Comparison of ENCODE assay signal across 22 cellular contexts in the genomic region with DNA sequence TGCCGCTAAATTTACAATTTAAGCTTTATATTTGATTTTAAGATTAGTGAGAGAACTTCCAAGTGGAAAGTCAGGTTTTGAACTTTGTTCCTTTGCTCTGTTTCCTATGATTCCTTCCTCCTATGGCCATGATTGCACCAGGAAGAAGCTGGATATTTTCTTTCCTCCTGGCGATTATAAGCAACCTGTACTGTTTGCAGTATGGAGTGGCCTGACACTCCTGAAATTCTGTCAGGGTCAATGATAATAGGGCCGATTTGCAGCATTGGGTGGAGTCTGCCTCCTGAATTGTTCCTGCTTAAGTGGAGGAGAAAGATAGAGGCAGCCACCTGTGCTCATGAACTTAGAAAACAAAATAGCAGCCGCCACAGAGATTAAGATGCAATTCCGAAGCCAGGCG. TPM values are rescaled to one million over a fixed set of nuclear protein-coding genes. Genes with fewer than 3 reads are reported as not detected.
A peak's percentile ranks its signal among the peaks of the same experiment; 100 is the strongest.
DNase-seq lines count a peak whose midpoint lies in the region; ATAC-seq, FAIRE-seq and TF ChIP-seq lines count a peak whose summit lies in the region.
"Had no signal": no experiment of that assay in that cellular context is flagged by ENCODE, and none has a peak within 500 bp of the region (broad histone marks: within the 10 kb centered on the region; RNA-seq: fewer than 3 reads in every experiment).

No MANE protein-coding gene starts in this region.

- FAIRE-seq in pancreas (lab: Jason Lieb, UNC) = no peak
- FAIRE-seq: D721Med, H54 had no signal

- ATAC-seq in pancreas = peak; percentile 36 to 57 (median 40)
- ATAC-seq in GM21529 (IDR thresholded peaks at IDR 0.05; ENCODE audit: unreplicated experiment) = no peak
- ATAC-seq: Panc1 had no signal

- H3K27ac Mint-ChIP-seq in Caco-2 (ENCODE audit: unreplicated experiment) = no peak overlapping the region

- peak overlapping the region; percentile 79 for H3K27ac ChIP-seq in colonic mucosa
- peak overlapping the region in 2 of 4 donors; percentile 66 to 70 for H3K27ac ChIP-seq in pancreas
- H3K27ac ChIP-seq: BLaER1, HL-60 had no signal

- DNase-seq in NCI-H2227 (lab: John Stamatoyannopoulos, UW; ENCODE audit: unreplicated experiment) = peak; percentile 55
- peak; percentile 7 for DNase-seq in NCI-H748 treated with DMSO at 0.1 percent for 48 hours (lab: John Stamatoyannopoulos, UW)
- peak; percentile 68 for DNase-seq in colonic mucosa
- peak in 1 of 6 donors; percentile 33 for DNase-seq in pancreas
- DNase-seq in activated CD8-positive, alpha-beta memory T cell treated with anti-CD3 and anti-CD28 coated beads, Interleukin-2, amount 50 U/mL, for 48 hours = no peak
- no peak for DNase-seq in Caco-2
- DNase-seq: CD4-positive, CD25-positive, alpha-beta regulatory T cell; NCI-H1092; NCI-H1417 treated with DMSO at 0.1 percent for 48 hours; NCI-H187; NCI-H2107; NCI-H446 treated with DMSO at 0.1 percent for 48 hours; NCI-H526 treated with DMSO at 0.1 percent for 48 hours; SK-N-SH; SW 1271 had no signal

- BruUV-seq in Caco-2 (replicated peaks; lab: Mats Ljungman, UMichigan) = no TSS peak

- H3K4me1 Mint-ChIP-seq in Caco-2 (ENCODE audit: low read depth, unreplicated experiment) = no peaks in the 10 kb centered on the region
- H3K4me1 Mint-ChIP-seq: CD4-positive, CD25-positive, alpha-beta regulatory T cell had no signal

- CTCF ChIA-PET in Caco-2 (lab: Charles Lee) = interaction anchor here (0.7 kb wide), 1 partner anchor 30 kb away, joined by 3 read pairs; no protein-coding TSS in a partner anchor

- no peak overlapping the region for H3K9ac ChIP-seq in colonic mucosa (ENCODE audit: low read depth in 2 of 2, low read length in 2 of 2)
- H3K9ac ChIP-seq: BLaER1, SK-N-SH had no signal

- 33 to 35% methylated on average over 6 of the region's 6 CpGs for WGBS in pancreas, 2 donors

- H3K36me3 ChIP-seq in colonic mucosa (no peaks in the 10 kb centered on the region), pancreas (no peaks in the 10 kb centered on the region), Caco-2 (ENCODE audit: control insufficient read depth, insufficient read depth, low read length) (no peaks in the 10 kb centered on the region)
- H3K36me3 ChIP-seq: BLaER1 had no signal

- no peaks in the 10 kb centered on the region for H3K9me3 Mint-ChIP-seq in Caco-2 (ENCODE audit: unreplicated experiment)

- H3K4me3 Mint-ChIP-seq in Caco-2 (ENCODE audit: unreplicated experiment) = no peak overlapping the region
- H3K4me3 Mint-ChIP-seq: CD4-positive, CD25-positive, alpha-beta regulatory T cell had no signal

- H3K4me1 ChIP-seq in colonic mucosa (no peaks in the 10 kb centered on the region), pancreas (peaks cover 12 to 43% (median 23%) of the 10 kb centered on the region in 3 donors), Caco-2 (no peaks in the 10 kb centered on the region)
- H3K4me1 ChIP-seq: BLaER1 had no signal

- no peaks in the 10 kb centered on the region for H3K27me3 Mint-ChIP-seq in Caco-2 (ENCODE audit: insufficient read depth, unreplicated experiment)
- H3K27me3 Mint-ChIP-seq: CD4-positive, CD25-positive, alpha-beta regulatory T cell had no signal

- no peaks in the 10 kb centered on the region for H3K36me3 Mint-ChIP-seq in Caco-2 (ENCODE audit: insufficient read depth, unreplicated experiment)
- H3K36me3 Mint-ChIP-seq: CD4-positive, CD25-positive, alpha-beta regulatory T cell had no signal

- intact Hi-C loops in colonic mucosa (cut with DNase I) = no loop called here
- intact Hi-C loops in pancreas (cut with DNase I) = no loop called here
- intact Hi-C loops in Caco-2 (cut with micrococcal nuclease; ENCODE audit: unreplicated experiment) = no loop called here

- no peak for TF ChIP-seq CTCF in colonic mucosa (IDR thresholded peaks at IDR 0.05)
- TF ChIP-seq CTCF in pancreas (IDR thresholded peaks at IDR 0.05) = no peak
- no peak for TF ChIP-seq CTCF in Caco-2 (IDR thresholded peaks at IDR 0.05; ENCODE audit: insufficient read depth in 1 of 2, low read depth in 1 of 2, low read length in 1 of 2, severe bottlenecking in 1 of 2, unreplicated experiment in 1 of 2)

- H3K27me3 ChIP-seq in colonic mucosa = no peaks in the 10 kb centered on the region
- no peaks in the 10 kb centered on the region for H3K27me3 ChIP-seq in pancreas
- H3K27me3 ChIP-seq in Caco-2 (replicated peaks; ENCODE audit: control insufficient read depth, insufficient read depth, low read length) = no peaks in the 10 kb centered on the region
- H3K27me3 ChIP-seq: BLaER1 had no signal

- POLR2A ChIA-PET in Caco-2 (lab: Charles Lee) = no interaction called here

- H3K4me3 ChIP-seq in colonic mucosa (no peak overlapping the region), pancreas (no peak overlapping the region), Caco-2 (ENCODE audit: low read depth, low read length) (no peak overlapping the region)
- H3K4me3 ChIP-seq: BLaER1 had no signal

- no peaks in the 10 kb centered on the region for H3K9me3 ChIP-seq in colonic mucosa
- no peaks in the 10 kb centered on the region for H3K9me3 ChIP-seq in pancreas
- H3K9me3 ChIP-seq in Caco-2 = no peaks in the 10 kb centered on the region
- H3K9me3 ChIP-seq: SK-N-SH had no signal

RNA-seq across cellular contexts. Expression of a gene that starts 9.7 kb away (rescaled TPM):
- total RNA-seq in colonic mucosa (not detected), pancreas (1 to 10 TPM in 1 of 6 donors, under 1 TPM in 4, not detected in 1; 0.09 to 1.3 (median 0.32) TPM), Caco-2 (2022) (not detected in 2 replicates)
- 1 to 10 TPM in 1 of 2 donors, under 1 TPM in 1; 0.76 to 1.2 TPM for polyA plus RNA-seq in pancreas
- total RNA-seq: A172; CD4-positive, CD25-positive, alpha-beta regulatory T cell had no signal
- polyA plus RNA-seq: SK-N-SH had no signal

RNA-seq across cellular contexts. Expression of a gene that starts 46.7 kb away (rescaled TPM):
- total RNA-seq in colonic mucosa (10 to 100 TPM; 65.5 to 94.8 TPM), pancreas (10 to 100 TPM; 34.2 to 79.6 (median 55.4) TPM), Caco-2 (2022) (21.1 and 24.6 TPM in 2 replicates)
- polyA plus RNA-seq in pancreas = 10 to 100 TPM; 26.8 to 54.5 TPM

Comparison
In these comparisons a context has a peak if more than half of its experiments do, and no peak if none do; other contexts are left out.
1. DNase-seq: peak in NCI-H2227 (single experiment), NCI-H748 treated with DMSO at 0.1 percent for 48 hours (single experiment) and colonic mucosa (single experiment); none in activated CD8-positive, alpha-beta memory T cell treated with anti-CD3 and anti-CD28 coated beads, Interleukin-2, amount 50 U/mL, for 48 hours (single experiment) and Caco-2 (0 of 2).